In genomic region chr13:45696610-45697226, GRCh38 we compare ENCODE assay signal across 12 cellular contexts. TPM values are rescaled to one million over a fixed set of nuclear protein-coding genes. Genes with fewer than 3 reads are reported as not detected.
DNase-seq lines count a peak whose midpoint lies in the region; ATAC-seq and TF ChIP-seq lines count a peak whose summit lies in the region.
"Had no signal": no experiment of that assay in that cellular context is flagged by ENCODE, and none has a peak within 500 bp of the region (broad histone marks: within the 10 kb centered on the region; RNA-seq: fewer than 3 reads in every experiment).

No MANE protein-coding gene starts in this region.

- no peak for TF ChIP-seq POLR2A in tibial nerve (IDR thresholded peaks at IDR 0.05)

- ATAC-seq in GM18867 (IDR thresholded peaks at IDR 0.05; ENCODE audit: unreplicated experiment) (peak; percentile 43), GM21529 (IDR thresholded peaks at IDR 0.05; ENCODE audit: unreplicated experiment) (peak; percentile 46), HG03439 (IDR thresholded peaks at IDR 0.05; ENCODE audit: unreplicated experiment) (peak; percentile 49)
- ATAC-seq: T-cell had no signal

- H3K27ac Mint-ChIP-seq in nephron progenitor cell, result no peak overlapping the region
- no peak overlapping the region for H3K27ac Mint-ChIP-seq in activated T-helper 1 cell treated with anti-CD3 and anti-CD28 coated beads, Interleukin-12 subunit alpha, Interleukin-12 subunit beta, Interleukin-2, Interleukin-4 antibody, amounts not matched to agents 30 ng/mL and 10 ng/mL and 1 ng/mL, durations not matched to agents 14 hours and 24 hours and 36 hours
- H3K27ac Mint-ChIP-seq: T-cell had no signal

- H3K9me3 ChIP-seq in tibial nerve, result peaks cover 0 to 7% (median 0%) of the 10 kb centered on the region in 4 donors

- H3K4me1 Mint-ChIP-seq in nephron progenitor cell, result peaks cover 6% of the 10 kb centered on the region
- H3K4me1 Mint-ChIP-seq in activated T-helper 1 cell treated with anti-CD3 and anti-CD28 coated beads, Interleukin-12 subunit alpha, Interleukin-12 subunit beta, Interleukin-2, Interleukin-4 antibody, amounts not matched to agents 30 ng/mL and 10 ng/mL and 1 ng/mL, durations not matched to agents 14 hours and 24 hours and 36 hours (ENCODE audit: low read depth), result peaks cover 8% of the 10 kb centered on the region

- H3K4me3 Mint-ChIP-seq in nephron progenitor cell, result no peak overlapping the region
- no peak overlapping the region for H3K4me3 Mint-ChIP-seq in activated T-helper 1 cell treated with anti-CD3 and anti-CD28 coated beads, Interleukin-12 subunit alpha, Interleukin-12 subunit beta, Interleukin-2, Interleukin-4 antibody, amounts not matched to agents 30 ng/mL and 10 ng/mL and 1 ng/mL, durations not matched to agents 14 hours and 24 hours and 36 hours
- H3K4me3 Mint-ChIP-seq: T-cell had no signal

- peaks cover 15% of the 10 kb centered on the region for H3K9me3 Mint-ChIP-seq in nephron progenitor cell
- peaks cover 2% of the 10 kb centered on the region for H3K9me3 Mint-ChIP-seq in activated T-helper 1 cell treated with anti-CD3 and anti-CD28 coated beads, Interleukin-12 subunit alpha, Interleukin-12 subunit beta, Interleukin-2, Interleukin-4 antibody, amounts not matched to agents 30 ng/mL and 10 ng/mL and 1 ng/mL, durations not matched to agents 14 hours and 24 hours and 36 hours
- H3K9me3 Mint-ChIP-seq: T-cell had no signal

- intact Hi-C loops in activated T-helper 1 cell treated with anti-CD3 and anti-CD28 coated beads, Interleukin-12 subunit alpha, Interleukin-12 subunit beta, Interleukin-2, Interleukin-4 antibody, amounts not matched to agents 30 ng/mL and 10 ng/mL and 1 ng/mL, durations not matched to agents 14 hours and 24 hours and 36 hours (cut with micrococcal nuclease), result no loop called here

- no peaks in the 10 kb centered on the region for H3K36me3 Mint-ChIP-seq in nephron progenitor cell (ENCODE audit: low read depth)
- H3K36me3 Mint-ChIP-seq in activated T-helper 1 cell treated with anti-CD3 and anti-CD28 coated beads, Interleukin-12 subunit alpha, Interleukin-12 subunit beta, Interleukin-2, Interleukin-4 antibody, amounts not matched to agents 30 ng/mL and 10 ng/mL and 1 ng/mL, durations not matched to agents 14 hours and 24 hours and 36 hours (ENCODE audit: low read depth), result no peaks in the 10 kb centered on the region
- H3K36me3 Mint-ChIP-seq: T-cell had no signal

- H3K27me3 Mint-ChIP-seq in nephron progenitor cell (ENCODE audit: low read depth, poor library complexity), result peaks cover 10% of the 10 kb centered on the region
- H3K27me3 Mint-ChIP-seq in activated T-helper 1 cell treated with anti-CD3 and anti-CD28 coated beads, Interleukin-12 subunit alpha, Interleukin-12 subunit beta, Interleukin-2, Interleukin-4 antibody, amounts not matched to agents 30 ng/mL and 10 ng/mL and 1 ng/mL, durations not matched to agents 14 hours and 24 hours and 36 hours (ENCODE audit: insufficient read depth), result peaks cover under 1% of the 10 kb centered on the region

- H3K4me3 ChIP-seq in epithelial cell of esophagus (ENCODE audit: low read length) (no peak overlapping the region), tibial nerve (no peak overlapping the region)

- TF ChIP-seq CTCF in epithelial cell of esophagus (IDR thresholded peaks at IDR 0.05; ENCODE audit: insufficient read depth, low read depth, low read length, missing control alignments) (no peak), nephron progenitor cell (IDR thresholded peaks at IDR 0.05) (no peak), tibial nerve (IDR thresholded peaks at IDR 0.05) (no peak)

- no peaks in the 10 kb centered on the region for H3K27me3 ChIP-seq in tibial nerve

- H3K27ac ChIP-seq in tibial nerve, result no peak overlapping the region

- no peak for TF ChIP-seq EP300 in tibial nerve (IDR thresholded peaks at IDR 0.05)

- H3K4me1 ChIP-seq in tibial nerve, result no peaks in the 10 kb centered on the region

- 69 to 74% methylated on average over 2 of the region's 2 CpGs for WGBS in tibial nerve, 2 donors

- H3K36me3 ChIP-seq in tibial nerve, result no peaks in the 10 kb centered on the region

- DNase-seq in epithelial cell of esophagus (ENCODE audit: low read depth) (peak; percentile 48), hypothalamus (lab: John Stamatoyannopoulos, UW) (no peak), nephron progenitor cell (no peak), tibial nerve (ENCODE audit: low spot score in 2 of 2) (no peak)
- no peak for DNase-seq in activated T-helper 1 cell treated with anti-CD3 and anti-CD28 coated beads, Interleukin-12 subunit alpha, Interleukin-12 subunit beta, Interleukin-2, Interleukin-4 antibody, amounts not matched to agents 30 ng/mL and 10 ng/mL and 1 ng/mL, durations not matched to agents 14 hours and 24 hours and 36 hours (ENCODE audit: low spot score)
- DNase-seq: amygdala, NCI-H69, T-cell had no signal

RNA-seq across cellular contexts. Expression of gene CBY2, which starts 5.4 kb away (rescaled TPM):
- not detected for total RNA-seq in tibial nerve
- not detected in 2 replicates for total RNA-seq in activated T-helper 1 cell treated with anti-CD3 and anti-CD28 coated beads, Interleukin-12 subunit alpha, Interleukin-12 subunit beta, Interleukin-2, Interleukin-4 antibody, amounts not matched to agents 30 ng/mL and 10 ng/mL and 1 ng/mL, durations not matched to agents 14 hours and 24 hours and 36 hours
- total RNA-seq: temporal lobe had no signal
